Comparison of ENCODE assay signal across 1 cellular context in the genomic region with DNA sequence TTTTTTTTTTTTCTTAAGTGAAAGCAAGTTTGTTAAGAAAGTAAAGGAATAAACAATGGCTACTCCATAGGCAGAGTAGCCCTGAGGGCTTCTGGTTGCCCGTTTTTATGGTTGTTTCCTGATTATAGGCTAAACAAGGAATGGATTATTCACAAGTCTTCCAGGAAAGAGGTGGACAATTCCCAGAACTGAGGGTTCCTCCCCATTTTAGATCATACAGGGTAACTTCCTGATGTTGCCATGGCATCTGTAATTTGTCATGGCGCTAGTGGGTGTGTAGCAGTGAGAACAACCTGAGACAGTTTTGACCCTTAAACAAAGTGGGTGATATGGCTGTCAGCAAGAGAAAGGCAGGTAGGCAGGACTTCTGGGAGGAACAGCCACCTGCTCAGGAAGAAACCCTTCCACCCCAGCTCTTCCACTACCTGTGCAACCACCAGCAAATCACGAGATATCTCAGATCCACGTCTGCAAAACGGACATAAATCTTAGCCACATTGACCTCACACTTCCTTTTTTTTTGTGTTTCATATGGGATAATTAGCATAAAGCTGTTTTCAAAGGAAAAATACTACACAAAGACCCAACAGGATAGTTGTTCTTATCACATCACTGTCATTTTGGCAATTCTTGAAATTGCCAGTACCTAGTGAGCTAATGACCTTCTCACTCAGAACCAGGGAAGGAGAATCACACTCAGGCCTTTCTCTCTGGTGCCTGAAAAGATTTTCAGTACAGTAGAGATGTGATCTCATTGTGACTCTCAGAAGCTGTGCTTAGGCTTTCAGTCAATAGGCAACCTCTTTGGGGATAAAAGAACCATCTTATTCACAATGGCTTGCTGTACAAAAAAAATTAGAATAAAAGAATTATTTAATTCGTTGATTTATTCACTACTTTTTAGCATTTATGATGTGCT.
TF ChIP-seq lines count a peak whose summit lies in the region.

No MANE protein-coding gene starts in this region.

TF ChIP-seq in HepG2, 621 proteins besides CTCF, POLR2A, EP300 and RAD21:
- TF ChIP-seq TEF (CRISPR knock-in tag; IDR thresholded peaks at IDR 0.05) = no peak
- no peak for TF ChIP-seq RELA (CRISPR knock-in tag; IDR thresholded peaks at IDR 0.05)
- no peak for TF ChIP-seq ZNF790 (CRISPR knock-in tag; IDR thresholded peaks at IDR 0.05; ENCODE audit: borderline replicate concordance)
- no peak for TF ChIP-seq ZNF766 (CRISPR knock-in tag; IDR thresholded peaks at IDR 0.05; ENCODE audit: borderline replicate concordance)
- no peak for TF ChIP-seq ZNF556 (CRISPR knock-in tag; IDR thresholded peaks at IDR 0.05; ENCODE audit: borderline replicate concordance)
- no peak for TF ChIP-seq TBL1XR1 (IDR thresholded peaks at IDR 0.05; ENCODE audit: borderline replicate concordance, low read length, partially characterized antibody)
- no peak for TF ChIP-seq MAFK (conservative IDR thresholded peaks at IDR 0.05 in 1 of 2, IDR thresholded peaks at IDR 0.05 in 1 of 2; ENCODE audit: low read length in 2 of 2)
- TF ChIP-seq NCOA5 (CRISPR knock-in tag; IDR thresholded peaks at IDR 0.05) = no peak
- TF ChIP-seq ZNF564 (CRISPR knock-in tag; IDR thresholded peaks at IDR 0.05) = no peak
- TF ChIP-seq PREB (CRISPR knock-in tag; IDR thresholded peaks at IDR 0.05) = no peak
- no peak for TF ChIP-seq ZNF616 (CRISPR knock-in tag; IDR thresholded peaks at IDR 0.05; ENCODE audit: low read depth)
- no peak for TF ChIP-seq IRF1 (CRISPR knock-in tag; IDR thresholded peaks at IDR 0.05; ENCODE audit: low read depth)
- TF ChIP-seq ZSCAN5A (CRISPR knock-in tag; IDR thresholded peaks at IDR 0.05; ENCODE audit: borderline replicate concordance) = no peak
- TF ChIP-seq KDM6A (CRISPR knock-in tag; IDR thresholded peaks at IDR 0.05; ENCODE audit: low read depth) = no peak
- TF ChIP-seq NFE2 (CRISPR knock-in tag; IDR thresholded peaks at IDR 0.05) = no peak
- TF ChIP-seq KAT2B (IDR thresholded peaks at IDR 0.05; ENCODE audit: borderline replicate concordance, low read depth, low read length) = no peak
- no peak for TF ChIP-seq GABPB1 (CRISPR knock-in tag; IDR thresholded peaks at IDR 0.05)
- TF ChIP-seq NFE2L1 (CRISPR knock-in tag; IDR thresholded peaks at IDR 0.05; ENCODE audit: borderline replicate concordance) = no peak
